Comparison of ENCODE assay signal across 28 cellular contexts in the genomic region with DNA sequence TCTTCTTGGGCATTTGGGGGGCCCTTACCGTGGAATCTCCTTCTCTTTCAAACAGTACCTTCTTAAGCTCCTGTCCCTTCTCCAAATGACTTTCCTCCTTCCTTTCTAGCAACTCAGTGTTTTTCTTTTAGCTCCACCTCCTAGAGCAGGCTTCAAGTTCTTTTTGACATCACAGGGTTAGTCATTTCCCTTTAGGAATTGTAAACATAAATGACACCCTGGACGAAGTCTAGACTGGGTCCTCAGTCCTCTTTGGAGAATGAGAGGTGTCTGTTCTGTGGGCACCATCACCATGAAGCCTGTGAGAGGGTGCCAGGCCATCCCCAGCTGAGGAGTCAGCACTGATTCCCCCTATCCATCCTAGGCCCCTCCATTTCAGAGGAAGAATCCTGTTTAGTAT.
"Had no signal": no experiment of that assay in that cellular context is flagged by ENCODE, and none has a peak within 500 bp of the region (broad histone marks: within the 10 kb centered on the region; RNA-seq: fewer than 3 reads in every experiment).

No MANE protein-coding gene starts in this region.

- H3K79me2 ChIP-seq: parathyroid adenoma had no signal

- H3K4me1 ChIP-seq: foreskin keratinocyte, heart left ventricle, lower lobe of right lung, parathyroid adenoma, psoas muscle, right atrium auricular region, spleen, uterus had no signal

- H3K4me3 ChIP-seq: heart left ventricle, lower lobe of right lung, psoas muscle, right atrium auricular region, spleen, thoracic aorta, uterus had no signal

- H3K9ac ChIP-seq: parathyroid adenoma had no signal

- H2AFZ ChIP-seq: parathyroid adenoma had no signal

- DNase-seq: activated CD4-positive, alpha-beta memory T cell treated with anti-CD3 and anti-CD28 coated beads, Interleukin-2, amount 10 ng/mL, durations not matched to agents 7 days and 5 days; activated CD4-positive, alpha-beta T cell treated with anti-CD3 and anti-CD28 coated beads for 1 hour; activated CD4-positive, alpha-beta T cell treated with anti-CD3 and anti-CD28 coated beads, Interleukin-2, amount 10 ng/mL, durations not matched to agents 7 days and 5 days; activated CD8-positive, alpha-beta memory T cell treated with anti-CD3 and anti-CD28 coated beads, Interleukin-2, amount 50 U/mL, for 48 hours; activated gamma-delta T cell treated with Interleukin-2 at 50 U/mL for 16 hours; activated naive CD4-positive, alpha-beta T cell treated with anti-CD3 and anti-CD28 coated beads, Interleukin-2, amount 50 U/mL, for 16 hours; activated T-cell treated with anti-CD3 and anti-CD28 coated beads, Interleukin-2, amount 50 U/mL, for 24 hours; amniotic stem cell; brain microvascular endothelial cell; endodermal cell; foreskin keratinocyte; heart left ventricle; hypothalamus; immature natural killer cell; lower lobe of right lung; mesenchymal stem cell; naive thymus-derived CD8-positive, alpha-beta T cell; occipital lobe; psoas muscle; spleen; stimulated activated naive CD4-positive, alpha-beta T cell; uterus; WERI-Rb-1 had no signal

- H3K9me3 ChIP-seq: heart left ventricle, lower lobe of right lung, psoas muscle, right atrium auricular region, thoracic aorta, uterus had no signal

- FAIRE-seq: astrocyte, TTC549 had no signal

- H3K36me3 ChIP-seq: brain microvascular endothelial cell, heart left ventricle, lower lobe of right lung, right atrium auricular region, spleen, thoracic aorta, uterus, WERI-Rb-1 had no signal

- H3K27ac ChIP-seq: brain microvascular endothelial cell, foreskin keratinocyte, heart left ventricle, lower lobe of right lung, parathyroid adenoma, psoas muscle, right atrium auricular region, spleen, thoracic aorta, uterus, WERI-Rb-1 had no signal

- H3K27me3 ChIP-seq: brain microvascular endothelial cell, foreskin keratinocyte, right atrium auricular region, uterus had no signal
